20 cellular contexts compared by ENCODE assay signal in the genomic region with DNA sequence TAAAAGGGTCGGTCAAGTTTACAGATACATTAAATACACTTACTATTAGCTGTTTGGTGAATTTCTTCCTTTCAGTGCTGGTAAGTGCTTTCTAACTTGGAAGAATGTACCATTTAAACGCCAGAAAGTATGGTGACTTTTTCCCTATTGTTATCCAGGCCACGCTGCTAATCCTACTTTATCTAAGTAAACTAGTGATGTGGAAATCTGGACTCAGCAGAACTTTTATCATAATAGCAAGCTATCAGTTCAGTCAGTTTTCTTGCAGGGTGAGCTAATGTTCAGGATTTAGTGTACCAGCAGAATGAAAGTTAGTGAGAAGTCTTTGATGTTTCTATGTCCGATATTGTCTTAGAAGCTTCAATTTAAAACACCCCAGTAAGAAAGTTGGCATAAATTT.
"Had no signal": no experiment of that assay in that cellular context is flagged by ENCODE, and none has a peak within 500 bp of the region (broad histone marks: within the 10 kb centered on the region; RNA-seq: fewer than 3 reads in every experiment).

No MANE protein-coding gene starts in this region.

- H3K27me3 ChIP-seq: esophagus muscularis mucosa, foreskin keratinocyte, sigmoid colon, transverse colon, uterus had no signal

- ATAC-seq: activated CD8-positive, alpha-beta T cell treated with anti-CD3 and anti-CD28 coated beads for 36 hours; foreskin keratinocyte; left ventricle myocardium superior; mucosa of descending colon; psoas muscle had no signal

- H3K4me1 ChIP-seq: psoas muscle, sigmoid colon, transverse colon, uterus had no signal

- H3K4me3 ChIP-seq: esophagus muscularis mucosa, mucosa of descending colon, psoas muscle, sigmoid colon, transverse colon, uterus had no signal

- DNase-seq: activated CD4-positive, alpha-beta T cell treated with anti-CD3 and anti-CD28 coated beads, Interleukin-2, amount 10 ng/mL, durations not matched to agents 24 days and 14 days; activated CD4-positive, CD25-positive, alpha-beta regulatory T cell; activated CD8-positive, alpha-beta T cell treated with anti-CD3 and anti-CD28 coated beads for 36 hours; activated naive CD4-positive, alpha-beta T cell treated with anti-CD3 and anti-CD28 coated beads, Interleukin-2, amount 50 U/mL, for 16 hours; activated T-cell treated with anti-CD3 and anti-CD28 coated beads, Interleukin-2, amount 50 U/mL, for 24 hours; effector CD4-positive, alpha-beta T cell; foreskin keratinocyte; glutamatergic neuron; left ventricle myocardium superior; mucosa of descending colon; naive B cell; psoas muscle; sigmoid colon; stimulated activated CD4-positive, alpha-beta T cell treated with anti-CD3 and anti-CD28 coated beads, Interleukin-12 subunit alpha, Interleukin-12 subunit beta, amount 100 ng/mL, for 4 hours; stimulated activated CD4-positive, alpha-beta T cell treated with anti-CD3 and anti-CD28 coated beads, Interleukin-2, amount 100 ng/mL, for 24 hours; T-helper 1 cell; T-helper 9 cell; transverse colon; uterus had no signal

- H3K27ac ChIP-seq: esophagus muscularis mucosa, foreskin keratinocyte, psoas muscle, sigmoid colon, transverse colon, uterus had no signal

- H3K36me3 ChIP-seq: uterus had no signal

- H3K9me3 ChIP-seq: esophagus muscularis mucosa, mucosa of descending colon, psoas muscle, sigmoid colon, uterus had no signal
